In genomic region chr10:110141185-110141584, GRCh38 we compare ENCODE assay signal across 14 cellular contexts.
A peak's percentile ranks its signal among the peaks of the same experiment; 100 is the strongest.
DNase-seq lines count a peak whose midpoint lies in the region; ATAC-seq lines count a peak whose summit lies in the region.
"Had no signal": no experiment of that assay in that cellular context is flagged by ENCODE, and none has a peak within 500 bp of the region (broad histone marks: within the 10 kb centered on the region; RNA-seq: fewer than 3 reads in every experiment).

No MANE protein-coding gene starts in this region.

- DNase-seq in GDM1 (lab: John Stamatoyannopoulos, UW) (peak; percentile 59), LHCN-M2 (ENCODE audit: low read depth) (peak; percentile 21), lung microvascular endothelial cell (ENCODE audit: low read depth in 2 of 2) (peak; percentile 15 to 86), NCI-H524 treated with DMSO at 0.1 percent for 48 hours (lab: John Stamatoyannopoulos, UW) (no peak)
- no peak for DNase-seq in activated T-cell treated with anti-CD3 and anti-CD28 coated beads, Interleukin-2, amount 50 U/mL, for 48 hours
- DNase-seq: activated effector memory CD4-positive, alpha-beta T cell treated with Interleukin-2 at 50 U/mL for 16 hours; central memory CD4-positive, alpha-beta T cell; COR-L47; ovary; stimulated activated naive CD4-positive, alpha-beta T cell treated with Interleukin-2 at 50 U/mL for 16 hours; WERI-Rb-1 had no signal

- H3K27me3 Mint-ChIP-seq in activated T-helper 17 cell treated with anti-CD3 and anti-CD28 coated beads, Interleukin-2, amount 50 U/mL, for 72 hours, result no peaks in the 10 kb centered on the region

- H3K4me3 Mint-ChIP-seq in activated T-helper 17 cell treated with anti-CD3 and anti-CD28 coated beads, Interleukin-2, amount 50 U/mL, for 72 hours, result peak overlapping the region; percentile 34

- no peaks in the 10 kb centered on the region for H3K9me3 Mint-ChIP-seq in activated T-helper 17 cell treated with anti-CD3 and anti-CD28 coated beads, Interleukin-2, amount 50 U/mL, for 72 hours

- H3K36me3 Mint-ChIP-seq in activated T-helper 17 cell treated with anti-CD3 and anti-CD28 coated beads, Interleukin-2, amount 50 U/mL, for 72 hours (ENCODE audit: low read depth), result no peaks in the 10 kb centered on the region

- no peak overlapping the region for H3K27ac Mint-ChIP-seq in activated T-helper 17 cell treated with anti-CD3 and anti-CD28 coated beads, Interleukin-2, amount 50 U/mL, for 72 hours

- peak; percentile 67 for ATAC-seq in activated T-helper 17 cell treated with anti-CD3 and anti-CD28 coated beads, Interleukin-2, amount 50 U/mL, for 72 hours (replicated peaks)
- ATAC-seq in GM18909 (IDR thresholded peaks at IDR 0.05; ENCODE audit: poor library complexity, unreplicated experiment) (no peak), HG03520 (IDR thresholded peaks at IDR 0.05; ENCODE audit: unreplicated experiment) (no peak)

- H3K4me1 Mint-ChIP-seq in activated T-helper 17 cell treated with anti-CD3 and anti-CD28 coated beads, Interleukin-2, amount 50 U/mL, for 72 hours, result peaks cover 31% of the 10 kb centered on the region

Comparison
In these comparisons a context has a peak if more than half of its experiments do, and no peak if none do; other contexts are left out.
1. DNase-seq: peak in GDM1 (single experiment), LHCN-M2 (single experiment) and lung microvascular endothelial cell (2 of 2); none in NCI-H524 treated with DMSO at 0.1 percent for 48 hours (single experiment) and activated T-cell treated with anti-CD3 and anti-CD28 coated beads, Interleukin-2, amount 50 U/mL, for 48 hours (0 of 2).